In the genomic region with DNA sequence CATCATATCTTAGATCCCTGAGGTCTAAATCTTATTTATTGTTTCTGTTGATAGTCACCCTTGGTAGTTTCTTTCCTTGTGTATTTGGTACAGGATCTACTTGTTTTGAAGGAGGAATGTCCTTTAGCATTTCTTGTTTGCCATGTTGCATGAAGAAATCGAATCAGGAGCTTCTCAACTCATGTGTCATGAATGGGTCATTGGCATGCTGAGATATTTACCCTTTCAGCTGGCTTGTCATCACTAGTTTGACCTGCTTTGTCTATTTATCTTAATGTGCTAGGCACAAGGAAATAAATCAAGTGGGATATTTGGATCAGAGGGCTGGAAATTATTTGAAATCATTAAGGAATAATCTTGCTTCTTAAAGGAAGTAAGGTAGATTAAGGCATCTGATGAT, we compare ENCODE assay signal across 26 cellular contexts. TPM values are rescaled to one million over a fixed set of nuclear protein-coding genes. Genes with fewer than 3 reads are reported as not detected.
"Had no signal": no experiment of that assay in that cellular context is flagged by ENCODE, and none has a peak within 500 bp of the region (broad histone marks: within the 10 kb centered on the region; RNA-seq: fewer than 3 reads in every experiment).

No MANE protein-coding gene starts in this region.

- H3K4me3 ChIP-seq: esophagus muscularis mucosa, thyroid gland had no signal

- H3K27ac ChIP-seq: esophagus muscularis mucosa, thyroid gland had no signal

- DNase-seq: activated CD4-positive, alpha-beta T cell treated with anti-CD3 and anti-CD28 coated beads, Interleukin-2, amount 10 ng/mL, durations not matched to agents 7 days and 5 days; activated CD8-positive, alpha-beta memory T cell treated with anti-CD3 and anti-CD28 coated beads, Interleukin-2, amount 50 U/mL, for 4 hours; activated naive CD4-positive, alpha-beta T cell treated with anti-CD3 and anti-CD28 coated beads, Interleukin-2, amount 10 ng/mL, durations not matched to agents 7 days and 5 days; activated naive CD8-positive, alpha-beta T cell treated with anti-CD3 and anti-CD28 coated beads, Interleukin-2, amount 50 U/mL, for 24 hours; activated T-cell treated with anti-CD3 and anti-CD28 coated beads, Interleukin-2, amount 50 U/mL, for 4 hours; anterior cingulate cortex; cerebellar nuclear complex; cortex of kidney; foreskin melanocyte; glutamatergic neuron; hippocampal formation; midbrain; nephron progenitor cell; nucleus accumbens; stimulated activated CD4-positive, alpha-beta T cell treated with anti-CD3 and anti-CD28 coated beads, Interleukin-12 subunit alpha, Interleukin-12 subunit beta, amount 100 ng/mL, for 4 hours; stimulated activated CD4-positive, alpha-beta T cell treated with anti-CD3 and anti-CD28 coated beads, Interleukin-2, amount 100 ng/mL, for 24 hours; stimulated activated naive CD4-positive, alpha-beta T cell treated with Interleukin-2 at 50 U/mL for 16 hours; T-helper 9 cell; thyroid gland had no signal

- H3K4me1 ChIP-seq: esophagus muscularis mucosa, thyroid gland had no signal

- H3K27me3 ChIP-seq: esophagus muscularis mucosa, thyroid gland had no signal

- ATAC-seq: activated CD4-positive, CD25-positive, alpha-beta regulatory T cell treated with anti-CD3 and anti-CD28 coated beads, Interleukin-2, amount 50 U/mL, for 24 hours; activated naive CD8-positive, alpha-beta T cell treated with anti-CD3 and anti-CD28 coated beads, Interleukin-2, amount 50 U/mL, for 24 hours; activated T-cell treated with anti-CD3 and anti-CD28 coated beads, Interleukin-2, amount 50 U/mL, for 4 hours; left lobe of liver had no signal

- H3K9me3 ChIP-seq: esophagus muscularis mucosa, thyroid gland had no signal

- H3K36me3 ChIP-seq: thyroid gland had no signal

RNA-seq across cellular contexts. Expression of a gene that starts 32.0 kb away (rescaled TPM):
- total RNA-seq: activated CD4-positive, alpha-beta T cell treated with anti-CD3 and anti-CD28 coated beads, Interleukin-2, amount 10 ng/mL, durations not matched to agents 7 days and 5 days; activated T-cell treated with anti-CD3 and anti-CD28 coated beads, Interleukin-2, amount 50 U/mL, for 4 hours; esophagus muscularis mucosa; left lobe of liver; lung microvascular endothelial cell; posterior vena cava; subcutaneous adipose tissue; thyroid gland; urinary bladder had no signal
- polyA plus RNA-seq: urinary bladder had no signal

RNA-seq across cellular contexts. Expression of a gene that starts 45.9 kb away (rescaled TPM):
- total RNA-seq: esophagus muscularis mucosa, left lobe of liver, posterior vena cava, urinary bladder had no signal

RNA-seq across cellular contexts. Expression of a gene that starts 53.9 kb away (rescaled TPM):
- total RNA-seq: lung microvascular endothelial cell, posterior vena cava had no signal
